In the genomic region with DNA sequence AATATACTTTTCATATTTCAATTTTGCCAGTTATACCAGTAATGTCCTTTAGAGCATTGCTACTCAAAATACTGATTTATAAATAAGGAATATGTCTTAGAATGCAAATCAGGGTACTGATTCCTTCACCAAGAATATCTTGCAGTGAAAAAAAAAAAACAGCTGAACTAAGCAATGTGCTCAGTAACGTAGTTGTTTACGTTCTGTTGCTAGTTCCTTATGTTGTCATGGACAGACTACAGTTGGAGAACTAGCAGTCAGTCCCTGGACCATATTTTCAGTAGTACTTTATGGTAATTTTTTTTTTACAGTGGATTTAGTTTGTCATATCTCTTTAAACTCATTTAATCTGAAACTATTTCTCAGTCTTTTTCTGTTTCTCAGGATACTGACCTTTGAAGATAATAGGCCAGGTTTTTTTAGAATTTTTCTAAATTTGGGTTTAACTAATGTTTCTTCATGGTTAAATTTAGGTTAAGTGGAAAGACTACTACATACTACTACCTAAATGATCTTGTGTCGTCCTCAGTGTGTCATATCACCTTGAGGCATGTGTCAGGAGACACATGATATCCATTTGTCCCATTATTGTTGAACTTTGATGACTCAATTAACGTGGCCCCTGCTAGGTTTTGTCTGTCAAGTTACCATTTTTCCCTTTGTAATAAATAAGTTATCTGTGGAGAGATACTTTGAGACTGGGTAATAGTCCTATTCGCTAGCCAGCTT, we compare ENCODE assay signal across 18 cellular contexts. TPM values are rescaled to one million over a fixed set of nuclear protein-coding genes. Genes with fewer than 3 reads are reported as not detected.
A peak's percentile ranks its signal among the peaks of the same experiment; 100 is the strongest.
DNase-seq lines count a peak whose midpoint lies in the region; ATAC-seq, FAIRE-seq and TF ChIP-seq lines count a peak whose summit lies in the region.
"Had no signal": no experiment of that assay in that cellular context is flagged by ENCODE, and none has a peak within 500 bp of the region (broad histone marks: within the 10 kb centered on the region; RNA-seq: fewer than 3 reads in every experiment).

No MANE protein-coding gene starts in this region.

- ATAC-seq in Right ventricle myocardium superior (ENCODE audit: poor library complexity) (peak; percentile 76), foreskin keratinocyte (peak; percentile 20), left lobe of liver (no peak)
- ATAC-seq: GM12878 had no signal

- peaks cover 1% of the 10 kb centered on the region for H3K36me3 ChIP-seq in bronchial epithelial cell (ENCODE audit: control insufficient read depth, insufficient read depth, low read length)

- in situ Hi-C loops in ACHN (cut with HindIII; ENCODE audit: low pct_ligation_motif_present, low pct_unique_long_range_greater_than_20kb, low sequenced_read_pairs): no loop called here

- DNase-seq in Right ventricle myocardium superior (no peak), cardiac septum (ENCODE audit: low spot score) (no peak), bronchial epithelial cell (ENCODE audit: low read depth) (peak; percentile 16), foreskin keratinocyte (no peak), DMS153 (lab: John Stamatoyannopoulos, UW) (no peak), ACHN (no peak), left lobe of liver (ENCODE audit: low spot score) (no peak)
- DNase-seq: 8988T; BE2C; C1 segment of cervical spinal cord; Caco-2; CD4-positive, CD25-positive, alpha-beta regulatory T cell; DMS53; DND-41; EL; H9 had no signal

- H3K27ac ChIP-seq in foreskin keratinocyte: no peak overlapping the region

- H3K27me3 ChIP-seq in bronchial epithelial cell (ENCODE audit: control insufficient read depth, insufficient read depth, low read length) (no peaks in the 10 kb centered on the region), foreskin keratinocyte (no peaks in the 10 kb centered on the region)
- H3K27me3 ChIP-seq: BE2C had no signal

- no peak for FAIRE-seq in bronchial epithelial cell (lab: Jason Lieb, UNC)
- FAIRE-seq: GM12878, H1 had no signal

- H3K4me1 ChIP-seq in foreskin keratinocyte: no peaks in the 10 kb centered on the region
- H3K4me1 ChIP-seq: Caco-2 had no signal

- no peak overlapping the region for H3K4me3 ChIP-seq in bronchial epithelial cell (ENCODE audit: low read depth, low read length)
- H3K4me3 ChIP-seq: GM12878 had no signal

- intact Hi-C loops in Right ventricle myocardium superior (cut with DNase I) (no loop called here), cardiac septum (cut with DNase I) (no loop called here)

- TF ChIP-seq CTCF in bronchial epithelial cell (IDR thresholded peaks at IDR 0.05; ENCODE audit: insufficient read depth, low read length, severe bottlenecking) (no peak), foreskin keratinocyte (conservative IDR thresholded peaks at IDR 0.05) (no peak)

RNA-seq across cellular contexts. Expression of a gene that starts 21.0 kb away (rescaled TPM):
- 10.4 TPM for total RNA-seq in Right ventricle myocardium superior
- 11.8 TPM for total RNA-seq in cardiac septum
- total RNA-seq in bronchial epithelial cell: 15.7 and 18.4 TPM in 2 replicates
- total RNA-seq in foreskin keratinocyte: 25.1 and 27.8 TPM in 2 replicates
- 5.6 and 6.0 TPM in 2 replicates for polyA plus RNA-seq in foreskin keratinocyte
- 7.4 TPM for total RNA-seq in left lobe of liver
